Comparison of ENCODE assay signal across 12 cellular contexts in the genomic region with DNA sequence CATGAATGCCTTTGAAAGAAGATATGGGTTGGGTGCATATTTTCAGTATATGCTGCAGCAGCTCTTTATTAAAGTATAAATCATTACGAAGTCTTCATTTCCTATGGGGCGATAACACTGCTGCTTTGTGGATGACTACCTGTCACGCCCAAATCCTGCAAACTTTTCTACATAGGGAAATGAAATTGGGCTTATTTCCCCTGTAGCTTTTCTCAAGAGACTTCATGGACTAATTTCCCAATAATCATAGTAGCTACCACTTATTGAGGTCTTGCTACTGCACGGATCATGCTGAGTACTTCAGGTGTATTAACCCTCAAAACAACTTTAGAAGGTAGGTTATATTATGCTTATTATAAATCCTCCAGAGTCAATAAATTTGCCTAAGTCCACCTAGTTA. TPM values are rescaled to one million over a fixed set of nuclear protein-coding genes. Genes with fewer than 3 reads are reported as not detected.
DNase-seq lines count a peak whose midpoint lies in the region; ATAC-seq and TF ChIP-seq lines count a peak whose summit lies in the region.
"Had no signal": no experiment of that assay in that cellular context is flagged by ENCODE, and none has a peak within 500 bp of the region (broad histone marks: within the 10 kb centered on the region; RNA-seq: fewer than 3 reads in every experiment).

No MANE protein-coding gene starts in this region.

- no peaks in the 10 kb centered on the region for H3K27me3 Mint-ChIP-seq in activated CD4-positive, alpha-beta T cell treated with anti-CD3 and anti-CD28 coated beads, Interleukin-2, amount 10 ng/mL, durations not matched to agents 7 days and 5 days
- no peaks in the 10 kb centered on the region for H3K27me3 Mint-ChIP-seq in central memory CD8-positive, alpha-beta T cell
- H3K27me3 Mint-ChIP-seq in type B pancreatic cell: no peaks in the 10 kb centered on the region

- no peak for TF ChIP-seq POLR2A in sigmoid colon (IDR thresholded peaks at IDR 0.05)

- no TSS peak for BruUV-seq in OCI-LY7 (replicated peaks; lab: Mats Ljungman, UMichigan)

- TF ChIP-seq CTCF in OCI-LY7 (conservative IDR thresholded peaks at IDR 0.05; ENCODE audit: low read length) (no peak), sigmoid colon (IDR thresholded peaks at IDR 0.05) (no peak), type B pancreatic cell (conservative IDR thresholded peaks at IDR 0.05) (no peak)

- H3K4me2 ChIP-seq in OCI-LY7 (ENCODE audit: low read length): peak overlapping the region; percentile 88; the same call in 1 of the 2 replicates
- H3K4me2 ChIP-seq: smooth muscle cell had no signal

- peaks cover 100% of the 10 kb centered on the region for H3K79me2 ChIP-seq in OCI-LY7 (ENCODE audit: insufficient read depth, low read depth, low read length)

- no peak for TF ChIP-seq EP300 in sigmoid colon (IDR thresholded peaks at IDR 0.05)

- H3K9me3 ChIP-seq in OCI-LY7 (ENCODE audit: low read length) (no peaks in the 10 kb centered on the region), sigmoid colon (no peaks in the 10 kb centered on the region)
- H3K9me3 ChIP-seq: MG63 had no signal

- H3K4me3 Mint-ChIP-seq in activated CD4-positive, alpha-beta T cell treated with anti-CD3 and anti-CD28 coated beads, Interleukin-2, amount 10 ng/mL, durations not matched to agents 7 days and 5 days: peak overlapping the region; percentile 87
- peak overlapping the region; percentile 95 for H3K4me3 Mint-ChIP-seq in central memory CD8-positive, alpha-beta T cell
- no peak overlapping the region for H3K4me3 Mint-ChIP-seq in type B pancreatic cell

- H3K27ac ChIP-seq in OCI-LY7 (ENCODE audit: low read depth, low read length, poor library complexity, severe bottlenecking) (no peak overlapping the region), sigmoid colon (peak overlapping the region; percentile 25 to 99 (median 68))

- H3K9me3 Mint-ChIP-seq in activated CD4-positive, alpha-beta T cell treated with anti-CD3 and anti-CD28 coated beads, Interleukin-2, amount 10 ng/mL, durations not matched to agents 7 days and 5 days: peaks cover 2% of the 10 kb centered on the region
- no peaks in the 10 kb centered on the region for H3K9me3 Mint-ChIP-seq in central memory CD8-positive, alpha-beta T cell
- peaks cover 18% of the 10 kb centered on the region for H3K9me3 Mint-ChIP-seq in type B pancreatic cell

- H3K27me3 ChIP-seq in sigmoid colon: no peaks in the 10 kb centered on the region
- H3K27me3 ChIP-seq: MG63 had no signal

- H3K4me3 ChIP-seq in OCI-LY7 (ENCODE audit: low read depth, low read length, poor library complexity, severe bottlenecking) (no peak overlapping the region), sigmoid colon (no peak overlapping the region)
- H3K4me3 ChIP-seq: MG63, smooth muscle cell had no signal

- peaks cover 100% of the 10 kb centered on the region for H3K4me1 ChIP-seq in OCI-LY7 (ENCODE audit: insufficient read depth, low read length, poor library complexity, severe bottlenecking)
- peaks cover 0 to 98% (median 86%) of the 10 kb centered on the region in 4 donors for H3K4me1 ChIP-seq in sigmoid colon

- ATAC-seq in central memory CD8-positive, alpha-beta T cell (replicated peaks; ENCODE audit: extremely low read depth, poor library complexity, severe bottlenecking): no peak
- ATAC-seq in GM19467 (IDR thresholded peaks at IDR 0.05; ENCODE audit: unreplicated experiment): no peak

- peaks cover 78% of the 10 kb centered on the region for H3K36me3 Mint-ChIP-seq in activated CD4-positive, alpha-beta T cell treated with anti-CD3 and anti-CD28 coated beads, Interleukin-2, amount 10 ng/mL, durations not matched to agents 7 days and 5 days (ENCODE audit: low read depth)
- H3K36me3 Mint-ChIP-seq in central memory CD8-positive, alpha-beta T cell (ENCODE audit: insufficient read depth): peaks cover 19% of the 10 kb centered on the region
- peaks cover 36% of the 10 kb centered on the region for H3K36me3 Mint-ChIP-seq in type B pancreatic cell

- CTCF ChIA-PET in activated CD4-positive, alpha-beta T cell treated with anti-CD3 and anti-CD28 coated beads, Interleukin-2, amount 10 ng/mL, durations not matched to agents 7 days and 5 days (lab: Charles Lee): interaction anchor here (0.9 kb wide), 1 partner anchor 9 kb away, joined by 4 read pairs; no protein-coding TSS in a partner anchor
- CTCF ChIA-PET in OCI-LY7 (lab: Charles Lee; ENCODE audit: unreplicated experiment): no interaction called here

- DNase-seq in activated CD4-positive, alpha-beta T cell treated with anti-CD3 and anti-CD28 coated beads, Interleukin-2, amount 10 ng/mL, durations not matched to agents 7 days and 5 days: no peak
- DNase-seq in activated CD4-positive, alpha-beta T cell treated with anti-CD3 and anti-CD28 coated beads for 48 hours: no peak
- no peak for DNase-seq in OCI-LY7 (ENCODE audit: low spot score)
- DNase-seq in central memory CD8-positive, alpha-beta T cell (ENCODE audit: low spot score in 2 of 2): no peak
- no peak for DNase-seq in sigmoid colon
- DNase-seq in type B pancreatic cell (ENCODE audit: extremely low spot score, unreplicated experiment): no peak
- no peak for DNase-seq in NCI-H510A (lab: John Stamatoyannopoulos, UW)
- DNase-seq: activated CD4-positive, CD25-positive, alpha-beta regulatory T cell treated with anti-CD3 and anti-CD28 coated beads, Interleukin-2, amount 50 U/mL, for 72 hours; DMS53; MG63 had no signal

- H4K20me1 ChIP-seq in OCI-LY7 (ENCODE audit: insufficient read depth, low read length): peaks cover 26% of the 10 kb centered on the region; the same call in 1 of the 2 replicates

- peaks cover 88% of the 10 kb centered on the region for H3K4me1 Mint-ChIP-seq in activated CD4-positive, alpha-beta T cell treated with anti-CD3 and anti-CD28 coated beads, Interleukin-2, amount 10 ng/mL, durations not matched to agents 7 days and 5 days
- H3K4me1 Mint-ChIP-seq in central memory CD8-positive, alpha-beta T cell: peaks cover 99% of the 10 kb centered on the region
- H3K4me1 Mint-ChIP-seq in type B pancreatic cell (ENCODE audit: unreplicated experiment): peaks cover 44% of the 10 kb centered on the region

- intact Hi-C loops in OCI-LY7 (cut with micrococcal nuclease; ENCODE audit: unreplicated experiment): no loop called here
- intact Hi-C loops in sigmoid colon (cut with DNase I): no loop called here

- WGBS in sigmoid colon, 2 donors: 62 to 84% methylated on average over 4 of the region's 4 CpGs

- no peaks in the 10 kb centered on the region for H3K9me2 ChIP-seq in OCI-LY7 (ENCODE audit: insufficient read depth, low read length)

- POLR2A ChIA-PET in activated CD4-positive, alpha-beta T cell treated with anti-CD3 and anti-CD28 coated beads, Interleukin-2, amount 10 ng/mL, durations not matched to agents 7 days and 5 days (lab: Charles Lee): no interaction called here
- POLR2A ChIA-PET in OCI-LY7 (lab: Charles Lee): interaction anchor here (2.0 to 7.6 kb wide), 4 partner anchors 10 to 29 kb away, joined by 12 to 76 read pairs (median 14); no protein-coding TSS in a partner anchor

- H3K36me3 ChIP-seq in OCI-LY7 (ENCODE audit: insufficient read depth, low read length) (peaks cover 20% of the 10 kb centered on the region), sigmoid colon (no peaks in the 10 kb centered on the region)
- H3K36me3 ChIP-seq: MG63 had no signal

- H3K27ac Mint-ChIP-seq in activated CD4-positive, alpha-beta T cell treated with anti-CD3 and anti-CD28 coated beads, Interleukin-2, amount 10 ng/mL, durations not matched to agents 7 days and 5 days: peak overlapping the region; percentile 62
- H3K27ac Mint-ChIP-seq in central memory CD8-positive, alpha-beta T cell (ENCODE audit: low read depth): peak overlapping the region; percentile 87
- no peak overlapping the region for H3K27ac Mint-ChIP-seq in type B pancreatic cell

- H2AFZ ChIP-seq in OCI-LY7 (ENCODE audit: low read length): no peak overlapping the region

RNA-seq across cellular contexts. Expression of a gene that starts 8.0 kb away (rescaled TPM):
- 10 to 100 TPM; 74.4 to 77.8 TPM for total RNA-seq in activated CD4-positive, alpha-beta T cell treated with anti-CD3 and anti-CD28 coated beads, Interleukin-2, amount 10 ng/mL, durations not matched to agents 7 days and 5 days
- 28.1 and 29.6 TPM in 2 replicates for total RNA-seq in OCI-LY7 (2014; rRNA removed; shearing (Covaris generic))
- total RNA-seq in OCI-LY7 (2022): 25.2 and 29.5 TPM in 2 replicates
- 100 to 1,000 TPM; 215 to 243 (median 234) TPM for total RNA-seq in sigmoid colon
- polyA plus RNA-seq in sigmoid colon: 10 to 100 TPM in 2 of 3 donors, 1 to 10 TPM in 1; 9.9 to 56.4 (median 32.4) TPM
- 21.8 and 26.1 TPM in 2 replicates for total RNA-seq in type B pancreatic cell (ENCODE audit: low replicate concordance)
